8 cellular contexts compared by ENCODE assay signal in genomic region chr1:151059342-151060240, GRCh38. TPM values are rescaled to one million over a fixed set of nuclear protein-coding genes. Genes with fewer than 3 reads are reported as not detected.
DNase-seq lines count a peak whose midpoint lies in the region; ATAC-seq, FAIRE-seq and TF ChIP-seq lines count a peak whose summit lies in the region.

A gene with protein sequence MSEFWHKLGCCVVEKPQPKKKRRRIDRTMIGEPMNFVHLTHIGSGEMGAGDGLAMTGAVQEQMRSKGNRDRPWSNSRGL (minus strand): TSS chr1:151059622. CDS start chr1:151055730, 3,892 bp downstream.

- no peaks in the 10 kb centered on the region for H3K9me2 ChIP-seq in GM23338 (ENCODE audit: insufficient read depth)

- DNase-seq in ELF-1 (ENCODE audit: low read depth, low spot score), result peak; percentile 92
- peak; percentile 93 for DNase-seq in GM23338 (ENCODE audit: low spot score)
- peak; percentile 88 for DNase-seq in LoVo (ENCODE audit: low spot score)
- DNase-seq in SIG-M5 treated with dmso at 0.1 percent for 504 hours (lab: John Stamatoyannopoulos, UW; ENCODE audit: unreplicated experiment), result peak; percentile 94
- DNase-seq in activated gamma-delta T cell treated with anti-CD3 and anti-CD28 coated beads, Interleukin-2, amount 50 U/mL, for 16 hours (ENCODE audit: low read depth), result peak; percentile 74
- peak; percentile 81 to 88 for DNase-seq in frontal cortex (ENCODE audit: low spot score in 2 of 2)
- peak; percentile 85 for DNase-seq in superior temporal gyrus (ENCODE audit: extremely low spot score)

- H3K4me3 Mint-ChIP-seq in GM23338, result peak within 1 kb of the TSS; percentile 90

- ATAC-seq in GM23338, result peak; percentile 90

- H3K27ac ChIP-seq in GM23338 (ENCODE audit: low read depth), result peak within 1 kb of the TSS; percentile 86
- peak within 1 kb of the TSS; percentile 98 for H3K27ac ChIP-seq in neutrophil

- H3K4me1 ChIP-seq in GM23338 (ENCODE audit: insufficient read depth), result peaks cover 29% of the 10 kb centered on the region
- peaks cover 49 to 51% of the 10 kb centered on the region in 2 experiments for H3K4me1 ChIP-seq in neutrophil (ENCODE audit: control insufficient read depth in 1 of 2, insufficient read depth in 1 of 2, low read depth in 1 of 2, low read length in 1 of 2)

- TF ChIP-seq CTCF in GM23338 (conservative IDR thresholded peaks at IDR 0.05; ENCODE audit: low read depth in 2 of 2), result peak; percentile 46 to 60
- TF ChIP-seq CTCF in neutrophil (IDR thresholded peaks at IDR 0.05), result peak; percentile 98

- H3K36me3 ChIP-seq in GM23338 (ENCODE audit: insufficient read depth), result peaks cover 13% of the 10 kb centered on the region
- peaks cover 25% of the 10 kb centered on the region for H3K36me3 ChIP-seq in neutrophil

- H3K79me2 ChIP-seq in GM23338 (replicated peaks; ENCODE audit: insufficient read depth), result peaks cover 85% of the 10 kb centered on the region

- H4K20me1 ChIP-seq in GM23338 (replicated peaks; ENCODE audit: insufficient read depth), result peaks cover 22% of the 10 kb centered on the region

- peak within 1 kb of the TSS; percentile 93 for H3K27ac Mint-ChIP-seq in GM23338

- peaks cover 20% of the 10 kb centered on the region; the same call in 1 of the 2 replicates for H3F3A ChIP-seq in GM23338 (replicated peaks; ENCODE audit: low read depth)

- peaks cover 45% of the 10 kb centered on the region for H3K4me1 Mint-ChIP-seq in GM23338

- H3K27me3 ChIP-seq in GM23338 (ENCODE audit: insufficient read depth) (no peaks in the 10 kb centered on the region), neutrophil (no peaks in the 10 kb centered on the region)

- no peaks in the 10 kb centered on the region for H3K9me3 ChIP-seq in neutrophil

- FAIRE-seq in frontal cortex (lab: Jason Lieb, UNC), result no peak

- H3K36me3 Mint-ChIP-seq in GM23338 (ENCODE audit: low read depth), result peaks cover 44% of the 10 kb centered on the region

- H2AFZ ChIP-seq in GM23338, result peak within 1 kb of the TSS; percentile 72; the same call in 1 of the 2 replicates

- H3K4me2 ChIP-seq in GM23338, result peak within 1 kb of the TSS; percentile 87

- no peaks in the 10 kb centered on the region; the same call in 2 of the 3 replicates for H3K9me3 Mint-ChIP-seq in GM23338

- H3K27me3 Mint-ChIP-seq in GM23338 (ENCODE audit: insufficient read depth, low read depth, poor library complexity), result peaks cover 18% of the 10 kb centered on the region

- H3K4me3 ChIP-seq in GM23338 (peak within 1 kb of the TSS; percentile 72), neutrophil (ENCODE audit: low read depth in 1 of 2, low read length in 1 of 2) (peak within 1 kb of the TSS; percentile 95 to 99)

TF ChIP-seq in GM23338, 12 proteins besides CTCF, POLR2A, EP300 and RAD21 (continues in another document):
- TF ChIP-seq NANOG (IDR thresholded peaks at IDR 0.05; ENCODE audit: borderline replicate concordance), result no peak
- TF ChIP-seq, protein P1, sequence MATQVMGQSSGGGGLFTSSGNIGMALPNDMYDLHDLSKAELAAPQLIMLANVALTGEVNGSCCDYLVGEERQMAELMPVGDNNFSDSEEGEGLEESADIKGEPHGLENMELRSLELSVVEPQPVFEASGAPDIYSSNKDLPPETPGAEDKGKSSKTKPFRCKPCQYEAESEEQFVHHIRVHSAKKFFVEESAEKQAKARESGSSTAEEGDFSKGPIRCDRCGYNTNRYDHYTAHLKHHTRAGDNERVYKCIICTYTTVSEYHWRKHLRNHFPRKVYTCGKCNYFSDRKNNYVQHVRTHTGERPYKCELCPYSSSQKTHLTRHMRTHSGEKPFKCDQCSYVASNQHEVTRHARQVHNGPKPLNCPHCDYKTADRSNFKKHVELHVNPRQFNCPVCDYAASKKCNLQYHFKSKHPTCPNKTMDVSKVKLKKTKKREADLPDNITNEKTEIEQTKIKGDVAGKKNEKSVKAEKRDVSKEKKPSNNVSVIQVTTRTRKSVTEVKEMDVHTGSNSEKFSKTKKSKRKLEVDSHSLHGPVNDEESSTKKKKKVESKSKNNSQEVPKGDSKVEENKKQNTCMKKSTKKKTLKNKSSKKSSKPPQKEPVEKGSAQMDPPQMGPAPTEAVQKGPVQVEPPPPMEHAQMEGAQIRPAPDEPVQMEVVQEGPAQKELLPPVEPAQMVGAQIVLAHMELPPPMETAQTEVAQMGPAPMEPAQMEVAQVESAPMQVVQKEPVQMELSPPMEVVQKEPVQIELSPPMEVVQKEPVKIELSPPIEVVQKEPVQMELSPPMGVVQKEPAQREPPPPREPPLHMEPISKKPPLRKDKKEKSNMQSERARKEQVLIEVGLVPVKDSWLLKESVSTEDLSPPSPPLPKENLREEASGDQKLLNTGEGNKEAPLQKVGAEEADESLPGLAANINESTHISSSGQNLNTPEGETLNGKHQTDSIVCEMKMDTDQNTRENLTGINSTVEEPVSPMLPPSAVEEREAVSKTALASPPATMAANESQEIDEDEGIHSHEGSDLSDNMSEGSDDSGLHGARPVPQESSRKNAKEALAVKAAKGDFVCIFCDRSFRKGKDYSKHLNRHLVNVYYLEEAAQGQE (IDR thresholded peaks at IDR 0.05; ENCODE audit: unreplicated experiment), result no peak
- no peak for TF ChIP-seq JUNB (IDR thresholded peaks at IDR 0.05; ENCODE audit: unreplicated experiment)
- TF ChIP-seq, protein P2, sequence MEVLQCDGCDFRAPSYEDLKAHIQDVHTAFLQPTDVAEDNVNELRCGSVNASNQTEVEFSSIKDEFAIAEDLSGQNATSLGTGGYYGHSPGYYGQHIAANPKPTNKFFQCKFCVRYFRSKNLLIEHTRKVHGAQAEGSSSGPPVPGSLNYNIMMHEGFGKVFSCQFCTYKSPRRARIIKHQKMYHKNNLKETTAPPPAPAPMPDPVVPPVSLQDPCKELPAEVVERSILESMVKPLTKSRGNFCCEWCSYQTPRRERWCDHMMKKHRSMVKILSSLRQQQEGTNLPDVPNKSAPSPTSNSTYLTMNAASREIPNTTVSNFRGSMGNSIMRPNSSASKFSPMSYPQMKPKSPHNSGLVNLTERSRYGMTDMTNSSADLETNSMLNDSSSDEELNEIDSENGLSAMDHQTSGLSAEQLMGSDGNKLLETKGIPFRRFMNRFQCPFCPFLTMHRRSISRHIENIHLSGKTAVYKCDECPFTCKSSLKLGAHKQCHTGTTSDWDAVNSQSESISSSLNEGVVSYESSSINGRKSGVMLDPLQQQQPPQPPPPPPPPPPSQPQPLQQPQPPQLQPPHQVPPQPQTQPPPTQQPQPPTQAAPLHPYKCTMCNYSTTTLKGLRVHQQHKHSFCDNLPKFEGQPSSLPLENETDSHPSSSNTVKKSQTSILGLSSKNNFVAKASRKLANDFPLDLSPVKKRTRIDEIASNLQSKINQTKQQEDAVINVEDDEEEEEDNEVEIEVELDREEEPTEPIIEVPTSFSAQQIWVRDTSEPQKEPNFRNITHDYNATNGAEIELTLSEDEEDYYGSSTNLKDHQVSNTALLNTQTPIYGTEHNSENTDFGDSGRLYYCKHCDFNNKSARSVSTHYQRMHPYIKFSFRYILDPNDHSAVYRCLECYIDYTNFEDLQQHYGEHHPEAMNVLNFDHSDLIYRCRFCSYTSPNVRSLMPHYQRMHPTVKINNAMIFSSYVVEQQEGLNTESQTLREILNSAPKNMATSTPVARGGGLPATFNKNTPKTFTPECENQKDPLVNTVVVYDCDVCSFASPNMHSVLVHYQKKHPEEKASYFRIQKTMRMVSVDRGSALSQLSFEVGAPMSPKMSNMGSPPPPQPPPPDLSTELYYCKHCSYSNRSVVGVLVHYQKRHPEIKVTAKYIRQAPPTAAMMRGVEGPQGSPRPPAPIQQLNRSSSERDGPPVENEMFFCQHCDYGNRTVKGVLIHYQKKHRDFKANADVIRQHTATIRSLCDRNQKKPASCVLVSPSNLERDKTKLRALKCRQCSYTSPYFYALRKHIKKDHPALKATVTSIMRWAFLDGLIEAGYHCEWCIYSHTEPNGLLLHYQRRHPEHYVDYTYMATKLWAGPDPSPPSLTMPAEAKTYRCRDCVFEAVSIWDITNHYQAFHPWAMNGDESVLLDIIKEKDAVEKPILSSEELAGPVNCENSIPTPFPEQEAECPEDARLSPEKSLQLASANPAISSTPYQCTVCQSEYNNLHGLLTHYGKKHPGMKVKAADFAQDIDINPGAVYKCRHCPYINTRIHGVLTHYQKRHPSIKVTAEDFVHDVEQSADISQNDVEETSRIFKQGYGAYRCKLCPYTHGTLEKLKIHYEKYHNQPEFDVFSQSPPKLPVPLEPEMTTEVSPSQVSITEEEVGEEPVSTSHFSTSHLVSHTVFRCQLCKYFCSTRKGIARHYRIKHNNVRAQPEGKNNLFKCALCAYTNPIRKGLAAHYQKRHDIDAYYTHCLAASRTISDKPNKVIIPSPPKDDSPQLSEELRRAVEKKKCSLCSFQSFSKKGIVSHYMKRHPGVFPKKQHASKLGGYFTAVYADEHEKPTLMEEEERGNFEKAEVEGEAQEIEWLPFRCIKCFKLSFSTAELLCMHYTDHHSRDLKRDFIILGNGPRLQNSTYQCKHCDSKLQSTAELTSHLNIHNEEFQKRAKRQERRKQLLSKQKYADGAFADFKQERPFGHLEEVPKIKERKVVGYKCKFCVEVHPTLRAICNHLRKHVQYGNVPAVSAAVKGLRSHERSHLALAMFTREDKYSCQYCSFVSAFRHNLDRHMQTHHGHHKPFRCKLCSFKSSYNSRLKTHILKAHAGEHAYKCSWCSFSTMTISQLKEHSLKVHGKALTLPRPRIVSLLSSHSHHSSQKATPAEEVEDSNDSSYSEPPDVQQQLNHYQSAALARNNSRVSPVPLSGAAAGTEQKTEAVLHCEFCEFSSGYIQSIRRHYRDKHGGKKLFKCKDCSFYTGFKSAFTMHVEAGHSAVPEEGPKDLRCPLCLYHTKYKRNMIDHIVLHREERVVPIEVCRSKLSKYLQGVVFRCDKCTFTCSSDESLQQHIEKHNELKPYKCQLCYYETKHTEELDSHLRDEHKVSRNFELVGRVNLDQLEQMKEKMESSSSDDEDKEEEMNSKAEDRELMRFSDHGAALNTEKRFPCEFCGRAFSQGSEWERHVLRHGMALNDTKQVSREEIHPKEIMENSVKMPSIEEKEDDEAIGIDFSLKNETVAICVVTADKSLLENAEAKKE (CRISPR knock-in tag; IDR thresholded peaks at IDR 0.05), result no peak
- TF ChIP-seq POLR2AphosphoS5 (IDR thresholded peaks at IDR 0.05; ENCODE audit: low read depth), result peak; percentile 94
- TF ChIP-seq CREB1 (CRISPR knock-in tag; IDR thresholded peaks at IDR 0.05; ENCODE audit: low read depth), result peak; percentile 22; the same call in 1 of the 2 replicates
- peak; percentile 39; the same call in 1 of the 2 replicates for TF ChIP-seq ETS1 (IDR thresholded peaks at IDR 0.05)

RNA-seq across cellular contexts. Expression of the gene that starts here (rescaled TPM):
- total RNA-seq in GM23338 (2014; rRNA removed; shearing (Covaris generic)), result 44.9 and 49.1 TPM in 2 replicates
- 18.3 and 18.4 TPM in 2 replicates for polyA plus RNA-seq in GM23338 (2016; fragmentation: Nextera tagmentation; extraction: Ambion mirVana)
- 31.0 TPM for total RNA-seq in frontal cortex

Comparison
In these comparisons a context has a peak if more than half of its experiments do, and no peak if none do; other contexts are left out.
1. Peak in every context shown above with its lines: DNase-seq, ATAC-seq, H3K4me3 ChIP-seq and H3K27ac ChIP-seq.